ENCODE assay signal across 15 cellular contexts in the genomic region with DNA sequence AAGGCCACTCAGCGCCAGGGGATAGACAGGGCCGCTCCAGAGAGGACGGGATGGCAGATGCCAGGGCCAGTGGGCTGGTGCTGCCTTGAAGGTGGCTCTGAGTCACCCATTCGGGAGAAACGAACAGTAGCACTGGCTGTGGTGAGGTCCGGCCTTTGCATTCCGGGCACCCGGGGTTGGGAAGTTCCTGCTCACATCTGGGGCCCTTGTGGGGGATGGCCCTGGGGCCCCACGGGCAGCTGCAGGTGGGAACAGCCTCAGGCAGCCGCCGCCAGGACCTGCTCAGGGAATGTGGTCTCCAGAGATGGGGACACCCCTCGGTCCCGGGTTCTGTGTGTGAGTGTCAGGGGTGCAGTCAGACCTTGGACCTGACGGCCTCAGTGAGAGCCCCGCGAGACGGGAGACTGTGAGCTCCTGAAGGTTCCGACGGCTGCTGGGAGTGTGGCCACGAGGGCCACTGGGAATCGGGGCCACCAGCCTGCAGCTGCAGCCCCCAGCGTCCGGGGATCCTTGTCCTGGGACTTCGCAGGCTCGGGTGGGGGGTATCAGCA. TPM values are rescaled to one million over a fixed set of nuclear protein-coding genes. Genes with fewer than 3 reads are reported as not detected.
DNase-seq lines count a peak whose midpoint lies in the region; ATAC-seq, FAIRE-seq and TF ChIP-seq lines count a peak whose summit lies in the region.
"Had no signal": no experiment of that assay in that cellular context is flagged by ENCODE, and none has a peak within 500 bp of the region (broad histone marks: within the 10 kb centered on the region; RNA-seq: fewer than 3 reads in every experiment).

No MANE protein-coding gene starts in this region.

- H3K27me3 ChIP-seq in BLaER1: no peaks in the 10 kb centered on the region
- no peaks in the 10 kb centered on the region for H3K27me3 ChIP-seq in Panc1 (ENCODE audit: control insufficient read depth, insufficient read depth, low read length)
- H3K27me3 ChIP-seq in mononuclear cell (ENCODE audit: insufficient read depth, low read length): no peaks in the 10 kb centered on the region

- H3K9ac ChIP-seq in BLaER1: peak overlapping the region; percentile 94

- intact Hi-C loops in Panc1 (cut with micrococcal nuclease; ENCODE audit: unreplicated experiment): no loop called here

- H3K4me3 ChIP-seq in BLaER1: peak overlapping the region; percentile 78
- no peak overlapping the region for H3K4me3 ChIP-seq in Panc1 (ENCODE audit: low read depth in 2 of 2, low read length in 2 of 2)
- peak overlapping the region; percentile 48 for H3K4me3 ChIP-seq in mononuclear cell (ENCODE audit: low read length)

- BruUV-seq in Panc1 (replicated peaks; lab: Mats Ljungman, UMichigan): no TSS peak

- H3K27ac ChIP-seq in BLaER1 (peak overlapping the region; percentile 98), Panc1 (ENCODE audit: low read length) (no peak overlapping the region)

- peaks cover 49% of the 10 kb centered on the region for H4K20me1 ChIP-seq in BLaER1

- ATAC-seq in Panc1 (peak; percentile 58; the same call in 1 of the 2 replicates), GM21786 (IDR thresholded peaks at IDR 0.05; ENCODE audit: unreplicated experiment) (no peak), GM21526 (IDR thresholded peaks at IDR 0.05; ENCODE audit: low FRiP score, unreplicated experiment) (no peak)

- POLR2A ChIA-PET in Panc1 (lab: Charles Lee): no interaction called here

- CTCF ChIA-PET in Panc1 (lab: Charles Lee): no interaction called here

- H3K4me1 ChIP-seq in BLaER1 (peaks cover 84% of the 10 kb centered on the region), Panc1 (ENCODE audit: control insufficient read depth, insufficient read depth, low read length) (no peaks in the 10 kb centered on the region), mononuclear cell (ENCODE audit: insufficient read depth, low read length) (peaks cover 73% of the 10 kb centered on the region)

- no peak; the same call in 1 of the 2 replicates for TF ChIP-seq POLR2A in GM12891 (IDR thresholded peaks at IDR 0.05; ENCODE audit: low read depth, low read length)

- no peak for TF ChIP-seq CTCF in Panc1 (IDR thresholded peaks at IDR 0.05)
- TF ChIP-seq CTCF in GM20000 (IDR thresholded peaks at IDR 0.05; ENCODE audit: extremely low read depth, missing control alignments): no peak

- FAIRE-seq in GM12891 (lab: Jason Lieb, UNC): no peak
- FAIRE-seq: astrocyte had no signal

- H3K4me2 ChIP-seq in BLaER1: peak overlapping the region; percentile 98

- no peaks in the 10 kb centered on the region for H3K9me3 ChIP-seq in BLaER1
- H3K9me3 ChIP-seq in Panc1 (ENCODE audit: control insufficient read depth, insufficient read depth, low read depth, low read length): no peaks in the 10 kb centered on the region
- H3K9me3 ChIP-seq in mononuclear cell (ENCODE audit: low read depth, low read length): no peaks in the 10 kb centered on the region

- in situ Hi-C loops in Panc1 (cut with HindIII; ENCODE audit: low pct_unique_long_range_greater_than_20kb, low sequenced_read_pairs): no loop called here

- H3K36me3 ChIP-seq in BLaER1: peaks cover 26% of the 10 kb centered on the region; the same call in 1 of the 2 replicates
- H3K36me3 ChIP-seq in Panc1 (ENCODE audit: control insufficient read depth, insufficient read depth, low read length): no peaks in the 10 kb centered on the region

- DNase-seq in GM12891 (ENCODE audit: insufficient read length, low spot score): no peak
- DNase-seq in Panc1 (ENCODE audit: low read depth, low spot score): no peak
- DNase-seq in GM20000 (ENCODE audit: low spot score): no peak
- DNase-seq in foreskin melanocyte: no peak
- DNase-seq: DMS79 treated with DMSO at 0.1 percent for 48 hours; foreskin fibroblast; NCI-H1092 treated with DMSO at 0.1 percent for 48 hours; NCI-H345; stimulated activated CD4-positive, alpha-beta T cell treated with anti-CD3 and anti-CD28 coated beads, Interleukin-1b, Interleukin-23, amount 100 ng/mL, for 48 hours had no signal

TF ChIP-seq in GM12891, 5 proteins besides CTCF, POLR2A, EP300 and RAD21:
- TF ChIP-seq POLR2AphosphoS5 (IDR thresholded peaks at IDR 0.05; ENCODE audit: low read depth, low read length) (no peak; the same call in 1 of the 2 replicates), TAF1 (IDR thresholded peaks at IDR 0.05; ENCODE audit: low read depth, low read length) (no peak), POU2F2 (IDR thresholded peaks at IDR 0.05; ENCODE audit: low read depth, low read length) (0 out of 2 replicates have a peak, but pooled peaks have one; percentile 32)

RNA-seq across cellular contexts. Expression of gene CBFA2T3, which starts 1.4 kb away (rescaled TPM):
- polyA plus RNA-seq in GM12891 (2012; ENCODE audit: low read depth, missing spikeins): 15.1 TPM
- 13.7 TPM for total RNA-seq in Panc1 (2021; ENCODE audit: unreplicated experiment)
- polyA plus RNA-seq in Panc1 (2012; ENCODE audit: insufficient read length): 22.0 TPM
- 1.3 TPM for total RNA-seq in mononuclear cell
- total RNA-seq: pulmonary artery endothelial cell had no signal

Comparison
In these comparisons a context has a peak if more than half of its experiments do, and no peak if none do; other contexts are left out.
1. H3K4me3 ChIP-seq: peak in BLaER1 (single experiment) and mononuclear cell (single experiment); none in Panc1 (0 of 2).